Comparison of ENCODE assay signal across 17 cellular contexts in genomic region chr3:155958676-155959075, GRCh38.
"Had no signal": no experiment of that assay in that cellular context is flagged by ENCODE, and none has a peak within 500 bp of the region (broad histone marks: within the 10 kb centered on the region; RNA-seq: fewer than 3 reads in every experiment).

No MANE protein-coding gene starts in this region.

- H3K9me3 ChIP-seq: esophagus squamous epithelium, gastroesophageal sphincter, lower lobe of right lung, suprapubic skin, thyroid gland had no signal

- H3K4me3 ChIP-seq: esophagus squamous epithelium, gastroesophageal sphincter, left ventricle myocardium inferior, lower lobe of right lung, suprapubic skin, thyroid gland had no signal

- H3K36me3 ChIP-seq: esophagus squamous epithelium, gastroesophageal sphincter, left ventricle myocardium inferior, lower lobe of right lung, suprapubic skin, thyroid gland had no signal

- FAIRE-seq: keratinocyte, small intestine, urothelium cell line had no signal

- DNase-seq: dermis blood vessel endothelial cell; esophagus squamous epithelium; foreskin fibroblast; glutamatergic neuron; immature natural killer cell; left ventricle myocardium inferior; lower lobe of right lung; natural killer cell; right cardiac atrium; small intestine; stimulated activated CD4-positive, alpha-beta T cell treated with anti-CD3 and anti-CD28 coated beads, Interleukin-12 subunit alpha, Interleukin-12 subunit beta, amount 100 ng/mL, for 4 hours; stimulated activated naive CD4-positive, alpha-beta T cell; thyroid gland had no signal

- ATAC-seq: gastroesophageal sphincter, lower lobe of right lung, natural killer cell, right cardiac atrium had no signal

- H3K27me3 ChIP-seq: esophagus squamous epithelium, gastroesophageal sphincter, suprapubic skin, thyroid gland had no signal

- H3K27ac ChIP-seq: esophagus squamous epithelium, gastroesophageal sphincter, left ventricle myocardium inferior, lower lobe of right lung, suprapubic skin, thyroid gland had no signal

- H3K4me1 ChIP-seq: esophagus squamous epithelium, gastroesophageal sphincter, left ventricle myocardium inferior, lower lobe of right lung, suprapubic skin, thyroid gland had no signal
